18 cellular contexts compared by ENCODE assay signal in genomic region chr3:89043406-89043947, GRCh38.
"Had no signal": no experiment of that assay in that cellular context is flagged by ENCODE, and none has a peak within 500 bp of the region (broad histone marks: within the 10 kb centered on the region; RNA-seq: fewer than 3 reads in every experiment).

No MANE protein-coding gene starts in this region.

- H3K27me3 ChIP-seq: cardiac muscle cell, thyroid gland had no signal

- H3K27ac ChIP-seq: cardiac muscle cell, thyroid gland, VCaP had no signal

- H3K4me1 ChIP-seq: thyroid gland had no signal

- H3K9me3 ChIP-seq: thyroid gland had no signal

- H3K4me3 ChIP-seq: cardiac muscle cell, thyroid gland had no signal

- DNase-seq: activated CD4-positive, alpha-beta T cell treated with anti-CD3 and anti-CD28 coated beads for 1 hour; activated CD8-positive, alpha-beta memory T cell treated with anti-CD3 and anti-CD28 coated beads for 24 hours; activated CD8-positive, alpha-beta memory T cell treated with anti-CD3 and anti-CD28 coated beads, Interleukin-2, amount 50 U/mL, for 48 hours; activated naive CD8-positive, alpha-beta T cell treated with anti-CD3 and anti-CD28 coated beads for 36 hours; amniotic stem cell; dermis blood vessel endothelial cell; effector memory CD8-positive, alpha-beta T cell; kidney glomerular epithelial cell; left ventricle myocardium superior; nephron progenitor cell; retina; stimulated activated CD4-positive, alpha-beta T cell treated with anti-CD3 and anti-CD28 coated beads, Interleukin-12 subunit alpha, Interleukin-12 subunit beta, amount 100 ng/mL, for 4 hours; stimulated activated CD4-positive, alpha-beta T cell treated with anti-CD3 and anti-CD28 coated beads, Interleukin-1b, Interleukin-23, amount 100 ng/mL, for 48 hours; stimulated activated naive CD4-positive, alpha-beta T cell treated with Interleukin-2 at 50 U/mL for 16 hours; T-helper 2 cell; thyroid gland had no signal

- H3K36me3 ChIP-seq: cardiac muscle cell, thyroid gland had no signal
